In the genomic region with DNA sequence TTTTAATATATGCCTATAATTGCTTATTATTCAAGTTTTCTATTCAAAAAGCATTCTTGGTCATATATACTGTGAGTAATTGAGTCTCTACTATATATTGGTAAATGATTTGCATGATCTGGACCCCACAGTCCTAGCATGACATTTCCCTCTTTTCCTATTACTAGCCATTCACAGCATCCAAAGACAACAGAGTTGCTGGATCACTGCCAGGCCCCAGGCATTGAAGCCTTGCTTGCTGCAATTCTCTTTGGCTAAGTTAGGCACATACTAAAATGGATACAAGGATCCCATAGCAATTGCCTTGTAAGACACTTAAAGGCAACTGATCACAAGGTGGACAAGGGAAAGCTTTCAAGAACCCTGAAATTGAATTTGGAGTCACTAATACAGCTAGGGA, we compare ENCODE assay signal across 15 cellular contexts.
DNase-seq lines count a peak whose midpoint lies in the region; TF ChIP-seq lines count a peak whose summit lies in the region.
"Had no signal": no experiment of that assay in that cellular context is flagged by ENCODE, and none has a peak within 500 bp of the region (broad histone marks: within the 10 kb centered on the region; RNA-seq: fewer than 3 reads in every experiment).

No MANE protein-coding gene starts in this region.

- H3K4me1 ChIP-seq in A673 (ENCODE audit: insufficient read depth, low read length, poor library complexity, severe bottlenecking) (no peaks in the 10 kb centered on the region), suprapubic skin (no peaks in the 10 kb centered on the region)
- H3K4me1 ChIP-seq: colonic mucosa, Peyer's patch had no signal

- no TSS peak for BruUV-seq in A673 (replicated peaks; lab: Mats Ljungman, UMichigan)

- POLR2A ChIA-PET in A673 (lab: Charles Lee; ENCODE audit: low non-redundant PET) (no interaction called here), HEK293T (lab: Yijun Ruan, JAX) (no interaction called here)
- POLR2A ChIA-PET in activated CD4-positive, alpha-beta memory T cell treated with anti-CD3 and anti-CD28 coated beads for 36 hours (lab: Charles Lee): no interaction called here

- H3K4me3 ChIP-seq in A673 (ENCODE audit: low read depth, low read length, poor library complexity, severe bottlenecking) (no peak overlapping the region), brain microvascular endothelial cell (ENCODE audit: low read depth, low read length) (no peak overlapping the region), suprapubic skin (no peak overlapping the region)
- H3K4me3 ChIP-seq: colonic mucosa, Peyer's patch had no signal

- peak; percentile 9 for DNase-seq in A673 (ENCODE audit: low spot score)
- peak; percentile 54 for DNase-seq in NCI-H1105 (lab: John Stamatoyannopoulos, UW)
- DNase-seq in brain microvascular endothelial cell: peak; percentile 12
- peak; percentile 14 for DNase-seq in midbrain (lab: John Stamatoyannopoulos, UW)
- no peak for DNase-seq in suprapubic skin (ENCODE audit: low spot score in 2 of 2)
- DNase-seq in activated CD4-positive, alpha-beta memory T cell treated with anti-CD3 and anti-CD28 coated beads for 36 hours: no peak
- DNase-seq in OCI-M1 (lab: John Stamatoyannopoulos, UW): no peak
- DNase-seq in HEK293T (ENCODE audit: extremely low spot score): no peak
- DNase-seq: activated CD8-positive, alpha-beta T cell treated with anti-CD3 and anti-CD28 coated beads, Interleukin-2, amount 10 ng/mL, durations not matched to agents 7 days and 5 days; activated naive CD4-positive, alpha-beta T cell treated with Interleukin-2 at 50 U/mL for 16 hours; colonic mucosa; NCI-H226; Peyer's patch had no signal

- no peak overlapping the region for H3K27ac Mint-ChIP-seq in activated CD4-positive, alpha-beta memory T cell treated with anti-CD3 and anti-CD28 coated beads for 36 hours
- H3K27ac Mint-ChIP-seq: activated CD8-positive, alpha-beta T cell treated with anti-CD3 and anti-CD28 coated beads, Interleukin-2, amount 10 ng/mL, durations not matched to agents 7 days and 5 days; B cell had no signal

- no peak for TF ChIP-seq POLR2A in suprapubic skin (IDR thresholded peaks at IDR 0.05)

- intact Hi-C loops in A673 (cut with micrococcal nuclease; ENCODE audit: unreplicated experiment): no loop called here
- intact Hi-C loops in activated CD4-positive, alpha-beta memory T cell treated with anti-CD3 and anti-CD28 coated beads for 36 hours (cut with micrococcal nuclease): no loop called here

- no peak for TF ChIP-seq EP300 in suprapubic skin (IDR thresholded peaks at IDR 0.05)

- CTCF ChIA-PET in A673 (lab: Charles Lee) (no interaction called here), HEK293T (lab: Yijun Ruan, JAX) (no interaction called here)
- CTCF ChIA-PET in activated CD4-positive, alpha-beta memory T cell treated with anti-CD3 and anti-CD28 coated beads for 36 hours (lab: Charles Lee): interaction anchor here (0.6 kb wide), 1 partner anchor 13 kb away, joined by 3 read pairs; no protein-coding TSS in a partner anchor

- H3K4me1 Mint-ChIP-seq in activated CD4-positive, alpha-beta memory T cell treated with anti-CD3 and anti-CD28 coated beads for 36 hours (ENCODE audit: low read depth): no peaks in the 10 kb centered on the region
- H3K4me1 Mint-ChIP-seq: B cell had no signal

- H3K27me3 ChIP-seq in A673 (replicated peaks; ENCODE audit: insufficient read depth, low read depth, low read length, poor library complexity) (peaks cover 2% of the 10 kb centered on the region), brain microvascular endothelial cell (replicated peaks) (no peaks in the 10 kb centered on the region), suprapubic skin (no peaks in the 10 kb centered on the region)
- H3K27me3 ChIP-seq: colonic mucosa, neutrophil, Peyer's patch had no signal

- in situ Hi-C loops in brain microvascular endothelial cell (cut with HindIII; ENCODE audit: low pct_ligation_motif_present, low sequenced_read_pairs): no loop called here

- H3K9me3 Mint-ChIP-seq in activated CD4-positive, alpha-beta memory T cell treated with anti-CD3 and anti-CD28 coated beads for 36 hours: peaks cover 3% of the 10 kb centered on the region

- no peaks in the 10 kb centered on the region for H3K36me3 ChIP-seq in A673 (ENCODE audit: insufficient read depth, low read length, poor library complexity, severe bottlenecking)
- H3K36me3 ChIP-seq in brain microvascular endothelial cell (replicated peaks): no peaks in the 10 kb centered on the region
- no peaks in the 10 kb centered on the region for H3K36me3 ChIP-seq in suprapubic skin
- H3K36me3 ChIP-seq: colonic mucosa, neutrophil, Peyer's patch had no signal

- no peak overlapping the region for H3K4me3 Mint-ChIP-seq in activated CD4-positive, alpha-beta memory T cell treated with anti-CD3 and anti-CD28 coated beads for 36 hours
- H3K4me3 Mint-ChIP-seq: activated CD8-positive, alpha-beta T cell treated with anti-CD3 and anti-CD28 coated beads, Interleukin-2, amount 10 ng/mL, durations not matched to agents 7 days and 5 days; B cell had no signal

- H3K36me3 Mint-ChIP-seq in activated CD4-positive, alpha-beta memory T cell treated with anti-CD3 and anti-CD28 coated beads for 36 hours: no peaks in the 10 kb centered on the region

- peaks cover 7% of the 10 kb centered on the region for H3K27me3 Mint-ChIP-seq in activated CD4-positive, alpha-beta memory T cell treated with anti-CD3 and anti-CD28 coated beads for 36 hours
- H3K27me3 Mint-ChIP-seq: B cell had no signal

- no peak overlapping the region for H3K27ac ChIP-seq in A673 (ENCODE audit: low read depth, low read length, poor library complexity, severe bottlenecking)
- H3K27ac ChIP-seq in brain microvascular endothelial cell: no peak overlapping the region
- H3K27ac ChIP-seq in suprapubic skin: no peak overlapping the region
- H3K27ac ChIP-seq: colonic mucosa, neutrophil, Peyer's patch had no signal

- H3K9me3 ChIP-seq in A673 (ENCODE audit: low read depth, low read length, poor library complexity, severe bottlenecking) (no peaks in the 10 kb centered on the region), suprapubic skin (no peaks in the 10 kb centered on the region)
- H3K9me3 ChIP-seq: colonic mucosa, neutrophil, Peyer's patch had no signal

- TF ChIP-seq CTCF in A673 (conservative IDR thresholded peaks at IDR 0.05; ENCODE audit: low read depth, low read length): no peak
- TF ChIP-seq CTCF in brain microvascular endothelial cell (IDR thresholded peaks at IDR 0.05; ENCODE audit: low read depth, low read length, missing control alignments): no peak
- TF ChIP-seq CTCF in suprapubic skin (IDR thresholded peaks at IDR 0.05): no peak

TF ChIP-seq in HEK293T, 16 proteins besides CTCF, POLR2A, EP300 and RAD21:
- no peak for TF ChIP-seq FOXA1 (IDR thresholded peaks at IDR 0.05)
- TF ChIP-seq ZNF384 (IDR thresholded peaks at IDR 0.05): no peak
- TF ChIP-seq SP1 (IDR thresholded peaks at IDR 0.05): no peak

Comparison
In these comparisons a context has a peak if more than half of its experiments do, and no peak if none do; other contexts are left out.
1. DNase-seq: peak in A673 (single experiment), NCI-H1105 (single experiment), brain microvascular endothelial cell (single experiment) and midbrain (single experiment); none in suprapubic skin (0 of 2), activated CD4-positive, alpha-beta memory T cell treated with anti-CD3 and anti-CD28 coated beads for 36 hours (single experiment), OCI-M1 (single experiment) and HEK293T (single experiment).